In genomic region chr1:114758251-114758832, GRCh38 we compare ENCODE assay signal across 8 cellular contexts. TPM values are rescaled to one million over a fixed set of nuclear protein-coding genes. Genes with fewer than 3 reads are reported as not detected.
A peak's percentile ranks its signal among the peaks of the same experiment; 100 is the strongest.
DNase-seq lines count a peak whose midpoint lies in the region; ATAC-seq and TF ChIP-seq lines count a peak whose summit lies in the region.

No MANE protein-coding gene starts in this region.

- peak overlapping the region; percentile 92 for H3K4me3 Mint-ChIP-seq in HFFc6

- peak overlapping the region; percentile 92 to 97 for H3K4me3 ChIP-seq in tibial artery

- H3K4me1 Mint-ChIP-seq in HFFc6 (ENCODE audit: low read depth) = peaks cover 48% of the 10 kb centered on the region

- H3K27ac ChIP-seq in layer of hippocampus (ENCODE audit: low read depth, low read length) (peak overlapping the region; percentile 99), tibial artery (peak overlapping the region; percentile 100)

- peaks cover 16% of the 10 kb centered on the region for H3K36me3 Mint-ChIP-seq in HFFc6 (ENCODE audit: low read depth)
- peaks cover 19 to 44% of the 10 kb centered on the region in 2 donors for H3K36me3 Mint-ChIP-seq in activated naive CD4-positive, alpha-beta T cell treated with anti-CD3 and anti-CD28 coated beads, Interleukin-2, amount 50 U/mL, for 72 hours

- no peaks in the 10 kb centered on the region for H3K36me3 ChIP-seq in tibial artery

- no peaks in the 10 kb centered on the region for H3K9me3 ChIP-seq in tibial artery

- no peaks in the 10 kb centered on the region; the same call in 1 of the 2 replicates for H3K9me3 Mint-ChIP-seq in HFFc6
- peaks cover 6 to 10% of the 10 kb centered on the region in 2 donors for H3K9me3 Mint-ChIP-seq in activated naive CD4-positive, alpha-beta T cell treated with anti-CD3 and anti-CD28 coated beads, Interleukin-2, amount 50 U/mL, for 72 hours

- peak overlapping the region; percentile 100 for H3K27ac Mint-ChIP-seq in HFFc6
- H3K27ac Mint-ChIP-seq in activated naive CD4-positive, alpha-beta T cell treated with anti-CD3 and anti-CD28 coated beads, Interleukin-2, amount 50 U/mL, for 72 hours = peak overlapping the region; percentile 100

- TF ChIP-seq CTCF in HFFc6 (IDR thresholded peaks at IDR 0.05) (0 out of 2 replicates have a peak, but pooled peaks have one; percentile 4), tibial artery (IDR thresholded peaks at IDR 0.05) (peak in 1 of 2 experiments; percentile 29)

- no peaks in the 10 kb centered on the region for H3K27me3 Mint-ChIP-seq in HFFc6 (ENCODE audit: insufficient read depth)

- DNase-seq in AML-193 (lab: John Stamatoyannopoulos, UW) (peak; percentile 13), HFFc6 (peak; percentile 9), tibial artery (no peak), DMS 273 (lab: John Stamatoyannopoulos, UW; ENCODE audit: unreplicated experiment) (no peak)
- DNase-seq in activated naive CD4-positive, alpha-beta T cell treated with anti-CD3 and anti-CD28 coated beads, Interleukin-2, amount 50 U/mL, for 72 hours (ENCODE audit: low spot score in 2 of 2) = no peak

- intact Hi-C loops in tibial artery (cut with DNase I; ENCODE audit: low total_unique reads) = no loop called here

- peaks cover 0 to 37% (median 29%) of the 10 kb centered on the region in 4 donors for H3K4me1 ChIP-seq in tibial artery

- ATAC-seq in activated naive CD4-positive, alpha-beta T cell treated with anti-CD3 and anti-CD28 coated beads, Interleukin-2, amount 50 U/mL, for 72 hours = no peak
- ATAC-seq in GM18517 (IDR thresholded peaks at IDR 0.05; ENCODE audit: unreplicated experiment) = no peak
- ATAC-seq in GM21515 (IDR thresholded peaks at IDR 0.05; ENCODE audit: unreplicated experiment) = no peak

- H3K27me3 ChIP-seq in layer of hippocampus (ENCODE audit: control insufficient read depth, insufficient read depth, low read length) (no peaks in the 10 kb centered on the region), tibial artery (no peaks in the 10 kb centered on the region)

RNA-seq across cellular contexts. Expression of gene CSDE1, which starts 0.6 kb away (rescaled TPM):
- total RNA-seq in HFFc6 (2021; fragmentation: NEBNext Ultra II Directional; extraction: Animal tissue kit (Norgen Biotek cat#: 25700)) = 100 to 1,000 TPM; 508 to 582 (median 527) TPM
- total RNA-seq in activated naive CD4-positive, alpha-beta T cell treated with anti-CD3 and anti-CD28 coated beads, Interleukin-2, amount 50 U/mL, for 72 hours = 100 to 1,000 TPM; 433 to 486 TPM

RNA-seq across cellular contexts. Expression of gene SIKE1, which starts 22.1 kb away (rescaled TPM):
- 10 to 100 TPM; 39.1 to 48.7 (median 42.0) TPM for total RNA-seq in HFFc6 (2021; fragmentation: NEBNext Ultra II Directional; extraction: Animal tissue kit (Norgen Biotek cat#: 25700))
- 10 to 100 TPM; 61.1 to 76.0 TPM for total RNA-seq in activated naive CD4-positive, alpha-beta T cell treated with anti-CD3 and anti-CD28 coated beads, Interleukin-2, amount 50 U/mL, for 72 hours

RNA-seq across cellular contexts. Expression of gene NRAS, which starts 41.8 kb away (rescaled TPM):
- 10 to 100 TPM; 38.9 to 60.1 (median 49.8) TPM for total RNA-seq in HFFc6 (2021; fragmentation: NEBNext Ultra II Directional; extraction: Animal tissue kit (Norgen Biotek cat#: 25700))
- 10 to 100 TPM; 43.9 to 52.3 TPM for total RNA-seq in activated naive CD4-positive, alpha-beta T cell treated with anti-CD3 and anti-CD28 coated beads, Interleukin-2, amount 50 U/mL, for 72 hours

Comparison
In these comparisons a context has a peak if more than half of its experiments do, and no peak if none do; other contexts are left out.
1. DNase-seq: peak in AML-193 (2 of 2) and HFFc6 (single experiment); none in activated naive CD4-positive, alpha-beta T cell treated with anti-CD3 and anti-CD28 coated beads, Interleukin-2, amount 50 U/mL, for 72 hours (0 of 2), tibial artery (0 of 2) and DMS 273 (single experiment).